ENCODE assay signal across 8 cellular contexts in genomic region chr9:29211681-29212589, GRCh38. TPM values are rescaled to one million over a fixed set of nuclear protein-coding genes. Genes with fewer than 3 reads are reported as not detected.
DNase-seq lines count a peak whose midpoint lies in the region; ATAC-seq, FAIRE-seq and TF ChIP-seq lines count a peak whose summit lies in the region.

No MANE protein-coding gene starts in this region.

- TF ChIP-seq CTCF in pancreas (IDR thresholded peaks at IDR 0.05) = peak; percentile 71 to 83 (median 76)

- peaks cover 0 to 11% (median 0%) of the 10 kb centered on the region in 3 donors for H3K4me1 ChIP-seq in pancreas

- no peaks in the 10 kb centered on the region for H3K9me3 ChIP-seq in pancreas

- peaks cover 53% of the 10 kb centered on the region for H3K27me3 Mint-ChIP-seq in activated T-cell treated with anti-CD3 and anti-CD28 coated beads, Interleukin-2, amount 50 U/mL, for 4 hours (ENCODE audit: low read depth)

- peaks cover 13% of the 10 kb centered on the region for H3K4me1 Mint-ChIP-seq in activated T-cell treated with anti-CD3 and anti-CD28 coated beads, Interleukin-2, amount 50 U/mL, for 4 hours (ENCODE audit: low read depth)

- H3K36me3 Mint-ChIP-seq in activated T-cell treated with anti-CD3 and anti-CD28 coated beads, Interleukin-2, amount 50 U/mL, for 4 hours (ENCODE audit: insufficient read depth) = no peaks in the 10 kb centered on the region

- WGBS in pancreas, 2 donors = 1 to 2% methylated on average over 54 to 71 of the region's 71 CpGs

- no peak overlapping the region for H3K27ac ChIP-seq in pancreas

- peak; percentile 58 to 72 for ATAC-seq in activated CD4-positive, CD25-positive, alpha-beta regulatory T cell treated with anti-CD3 and anti-CD28 coated beads, Interleukin-2, amount 50 U/mL, for 24 hours
- ATAC-seq in HG02678 (IDR thresholded peaks at IDR 0.05; ENCODE audit: unreplicated experiment) (peak; percentile 97), pancreas (peak; percentile 86 to 88 (median 86))
- peak; percentile 80 to 82 for ATAC-seq in activated T-cell treated with anti-CD3 and anti-CD28 coated beads, Interleukin-2, amount 50 U/mL, for 4 hours

- no peaks in the 10 kb centered on the region for H3K36me3 ChIP-seq in pancreas

- FAIRE-seq in pancreas (lab: Jason Lieb, UNC) = no peak

- no peaks in the 10 kb centered on the region for H3K9me3 Mint-ChIP-seq in activated T-cell treated with anti-CD3 and anti-CD28 coated beads, Interleukin-2, amount 50 U/mL, for 4 hours

- no peak for DNase-seq in activated CD4-positive, CD25-positive, alpha-beta regulatory T cell treated with anti-CD3 and anti-CD28 coated beads, Interleukin-2, amount 50 U/mL, for 72 hours
- DNase-seq in NCI-H1694 treated with DMSO at 0.1 percent for 48 hours (lab: John Stamatoyannopoulos, UW) (peak; percentile 65), cardiac septum (ENCODE audit: low spot score) (peak; percentile 70), pancreas (peak; percentile 33 to 89 (median 63)), NCI-H2107 treated with DMSO at 0.1 percent for 48 hours (lab: John Stamatoyannopoulos, UW; ENCODE audit: unreplicated experiment) (no peak)
- peak; percentile 7 for DNase-seq in activated T-cell treated with anti-CD3 and anti-CD28 coated beads, Interleukin-2, amount 50 U/mL, for 4 hours

- intact Hi-C loops in cardiac septum (cut with DNase I) (no loop called here), pancreas (cut with DNase I) (no loop called here)

- peaks cover 0 to 15% (median 5%) of the 10 kb centered on the region in 4 donors for H3K27me3 ChIP-seq in pancreas

- H3K4me3 Mint-ChIP-seq in activated T-cell treated with anti-CD3 and anti-CD28 coated beads, Interleukin-2, amount 50 U/mL, for 4 hours = no peak overlapping the region

- H3K4me3 ChIP-seq in pancreas = peak overlapping the region; percentile 13 to 50 (median 36)

RNA-seq across cellular contexts. Expression of gene LINGO2, which starts 1.5 kb away (rescaled TPM):
- total RNA-seq in activated T-cell treated with anti-CD3 and anti-CD28 coated beads, Interleukin-2, amount 50 U/mL, for 4 hours = not detected
- not detected for total RNA-seq in cardiac septum
- total RNA-seq in pancreas = under 1 TPM; 0.05 to 0.38 (median 0.25) TPM
- polyA plus RNA-seq in pancreas = 1 to 10 TPM in 1 of 2 donors, under 1 TPM in 1; 0.15 to 1.2 TPM

Comparison
In these comparisons a context has a peak if more than half of its experiments do, and no peak if none do; other contexts are left out.
1. DNase-seq: peak in NCI-H1694 treated with DMSO at 0.1 percent for 48 hours (single experiment), activated T-cell treated with anti-CD3 and anti-CD28 coated beads, Interleukin-2, amount 50 U/mL, for 4 hours (single experiment), cardiac septum (single experiment) and pancreas (6 of 6); none in activated CD4-positive, CD25-positive, alpha-beta regulatory T cell treated with anti-CD3 and anti-CD28 coated beads, Interleukin-2, amount 50 U/mL, for 72 hours (single experiment) and NCI-H2107 treated with DMSO at 0.1 percent for 48 hours (single experiment).
2. Peak in every context shown above with its lines, with median percentiles within 50 percentile points of each other: ATAC-seq.